In the genomic region with DNA sequence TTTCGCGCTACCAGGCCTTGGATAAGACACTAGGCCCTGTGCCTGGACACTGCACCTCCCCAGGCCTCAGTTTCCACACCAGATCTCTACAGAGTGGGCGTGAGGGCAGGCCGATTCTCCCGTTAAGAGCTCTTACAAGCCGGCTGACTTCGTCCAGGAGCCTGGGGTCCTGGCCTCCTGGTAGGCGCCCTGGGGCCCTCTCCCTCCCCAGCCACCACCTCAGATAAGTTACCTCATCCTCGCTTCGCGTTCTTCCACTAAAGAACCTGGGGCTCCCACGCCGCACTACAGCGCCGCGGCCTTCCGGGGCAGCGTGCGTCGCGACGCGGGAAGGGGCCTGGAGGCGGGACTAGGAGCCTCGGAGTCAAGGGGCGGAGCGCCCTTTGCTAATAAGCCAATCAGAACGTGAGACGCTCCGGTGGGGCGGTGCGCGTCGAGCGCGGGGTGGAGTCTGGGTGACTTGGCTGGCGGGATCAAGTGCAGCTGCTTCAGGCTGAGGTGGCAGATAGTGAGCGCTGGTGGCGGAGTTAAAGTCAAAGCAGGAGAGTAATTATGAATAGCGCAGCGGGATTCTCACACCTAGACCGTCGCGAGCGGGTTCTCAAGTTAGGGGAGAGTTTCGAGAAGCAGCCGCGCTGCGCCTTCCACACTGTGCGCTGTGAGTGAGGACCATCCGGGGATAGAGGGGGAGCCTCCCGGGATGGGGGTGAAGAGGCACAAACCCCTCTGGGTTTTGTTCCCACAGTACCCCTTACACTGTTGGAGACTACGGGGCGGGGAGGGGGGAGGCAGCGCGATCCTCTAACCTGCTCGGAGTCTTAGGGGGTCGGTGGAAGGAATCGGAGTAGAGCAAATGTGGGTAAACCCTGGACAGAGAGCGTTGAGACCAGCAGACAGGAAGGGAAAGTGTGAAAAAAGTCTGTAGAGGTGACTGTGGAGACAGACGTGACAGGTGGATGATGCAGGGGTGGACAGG, we compare ENCODE assay signal across 8 cellular contexts. TPM values are rescaled to one million over a fixed set of nuclear protein-coding genes. Genes with fewer than 3 reads are reported as not detected.
A peak's percentile ranks its signal among the peaks of the same experiment; 100 is the strongest.
DNase-seq lines count a peak whose midpoint lies in the region; ATAC-seq and TF ChIP-seq lines count a peak whose summit lies in the region.

Gene EAF2 (plus strand): TSS at position 476 of the 976 bp plus-strand sequence. CDS start 77 bp downstream, at position 553.
A gene with protein sequence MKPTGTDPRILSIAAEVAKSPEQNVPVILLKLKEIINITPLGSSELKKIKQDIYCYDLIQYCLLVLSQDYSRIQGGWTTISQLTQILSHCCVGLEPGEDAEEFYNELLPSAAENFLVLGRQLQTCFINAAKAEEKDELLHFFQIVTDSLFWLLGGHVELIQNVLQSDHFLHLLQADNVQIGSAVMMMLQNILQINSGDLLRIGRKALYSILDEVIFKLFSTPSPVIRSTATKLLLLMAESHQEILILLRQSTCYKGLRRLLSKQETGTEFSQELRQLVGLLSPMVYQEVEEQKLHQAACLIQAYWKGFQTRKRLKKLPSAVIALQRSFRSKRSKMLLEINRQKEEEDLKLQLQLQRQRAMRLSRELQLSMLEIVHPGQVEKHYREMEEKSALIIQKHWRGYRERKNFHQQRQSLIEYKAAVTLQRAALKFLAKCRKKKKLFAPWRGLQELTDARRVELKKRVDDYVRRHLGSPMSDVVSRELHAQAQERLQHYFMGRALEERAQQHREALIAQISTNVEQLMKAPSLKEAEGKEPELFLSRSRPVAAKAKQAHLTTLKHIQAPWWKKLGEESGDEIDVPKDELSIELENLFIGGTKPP (minus strand): TSS at position 327 of the 976 bp plus-strand sequence. CDS start 6,100 bp downstream, outside the sequence.

- DNase-seq in DMS114 treated with DMSO at 0.1 percent for 48 hours (lab: John Stamatoyannopoulos, UW; ENCODE audit: unreplicated experiment) (peak; percentile 85), OCI-M2 (lab: John Stamatoyannopoulos, UW; ENCODE audit: unreplicated experiment) (peak; percentile 57), activated T-cell treated with anti-CD3 and anti-CD28 coated beads for 4 hours (peak; percentile 93), epithelial cell of proximal tubule (ENCODE audit: low read depth) (peak; percentile 69), mucosa of gallbladder (ENCODE audit: low spot score) (peak; percentile 97)
- peak; percentile 88 to 90 for DNase-seq in stimulated activated CD8-positive, alpha-beta memory T cell treated with anti-CD3 and anti-CD28 coated beads, Interleukin-4, amount 100 ng/mL, for 4 hours (ENCODE audit: low read depth in 2 of 2, low spot score in 1 of 2)

- H3K9me3 Mint-ChIP-seq in IgD-negative memory B cell: no peaks in the 10 kb centered on the region

- peak within 1 kb of the TSS; percentile 36 to 91 (median 75) for H3K27ac Mint-ChIP-seq in IgD-negative memory B cell

- peak within 1 kb of the TSS; percentile 85 to 97 (median 92) for H3K4me3 Mint-ChIP-seq in IgD-negative memory B cell

- peak; percentile 96 for ATAC-seq in GM21529 (IDR thresholded peaks at IDR 0.05; ENCODE audit: unreplicated experiment)

- TF ChIP-seq CTCF in epithelial cell of proximal tubule (conservative IDR thresholded peaks at IDR 0.05; ENCODE audit: low read depth, low read length): no peak

- H3K4me1 Mint-ChIP-seq in IgD-negative memory B cell: peaks cover 35 to 55% (median 37%) of the 10 kb centered on the region in 3 donors

- no peaks in the 10 kb centered on the region for H3K27me3 Mint-ChIP-seq in IgD-negative memory B cell

- H3K4me3 ChIP-seq in epithelial cell of proximal tubule (ENCODE audit: low read depth, low read length): peak within 1 kb of the TSS; percentile 95

- H3K36me3 Mint-ChIP-seq in IgD-negative memory B cell: peaks cover 9% of the 10 kb centered on the region

RNA-seq across cellular contexts. Expression of gene EAF2, which starts in this region (rescaled TPM):
- 296 TPM for polyA plus RNA-seq in IgD-negative memory B cell
- total RNA-seq in epithelial cell of proximal tubule (2.9 and 3.0 TPM in 2 replicates), mucosa of gallbladder (5.2 TPM)

RNA-seq across cellular contexts. Expression of the second gene that starts in this region (rescaled TPM):
- polyA plus RNA-seq in IgD-negative memory B cell: 28.6 TPM
- total RNA-seq in epithelial cell of proximal tubule (13.5 and 19.5 TPM in 2 replicates), mucosa of gallbladder (15.9 TPM)

Comparison
In these comparisons a context has a peak if more than half of its experiments do, and no peak if none do; other contexts are left out.
1. Peak in every context shown above with its lines: DNase-seq, ATAC-seq and H3K4me3 ChIP-seq.